8 cellular contexts compared by ENCODE assay signal in genomic region chr2:196171946-196172345, GRCh38.
DNase-seq lines count a peak whose midpoint lies in the region; ATAC-seq and TF ChIP-seq lines count a peak whose summit lies in the region.

No MANE protein-coding gene starts in this region.

- H3K36me3 ChIP-seq in RWPE2 (ENCODE audit: low read depth), result no peaks in the 10 kb centered on the region

- ATAC-seq in RWPE2 (ENCODE audit: low read depth), result no peak
- ATAC-seq in HG03378 (IDR thresholded peaks at IDR 0.05; ENCODE audit: unreplicated experiment), result no peak
- no peak for ATAC-seq in GM19023 (IDR thresholded peaks at IDR 0.05; ENCODE audit: unreplicated experiment)

- no peaks in the 10 kb centered on the region for H3K9me3 ChIP-seq in RWPE2 (ENCODE audit: severe bottlenecking)

- DNase-seq in RWPE2 (ENCODE audit: low spot score), result no peak
- no peak for DNase-seq in fibroblast of mammary gland (ENCODE audit: low read depth)
- no peak for DNase-seq in skeletal muscle cell (ENCODE audit: low read depth)
- no peak for DNase-seq in OCI-M2 (lab: John Stamatoyannopoulos, UW; ENCODE audit: unreplicated experiment)
- no peak for DNase-seq in AG20443 (ENCODE audit: low spot score)

- TF ChIP-seq CTCF in GM12875 (IDR thresholded peaks at IDR 0.05; ENCODE audit: borderline replicate concordance, insufficient read depth, low read depth, low read length), result no peak
- TF ChIP-seq CTCF in RWPE2 (IDR thresholded peaks at IDR 0.05; ENCODE audit: poor library complexity, severe bottlenecking), result no peak
- no peak for TF ChIP-seq CTCF in fibroblast of mammary gland (conservative IDR thresholded peaks at IDR 0.05; ENCODE audit: control insufficient read depth, insufficient read depth, low read depth, low read length)

- no peaks in the 10 kb centered on the region for H3K27me3 ChIP-seq in RWPE2 (ENCODE audit: insufficient read depth, poor library complexity, severe bottlenecking)

- H3K4me3 ChIP-seq in GM12875 (ENCODE audit: low read depth, low read length) (peak overlapping the region; percentile 36), RWPE2 (ENCODE audit: severe bottlenecking) (peak overlapping the region; percentile 99), fibroblast of mammary gland (ENCODE audit: control insufficient read depth, low read depth, low read length) (peak overlapping the region; percentile 64), skeletal muscle cell (ENCODE audit: low read depth, low read length) (peak overlapping the region; percentile 94)

- no peak overlapping the region for H3K27ac ChIP-seq in RWPE2 (ENCODE audit: poor library complexity, severe bottlenecking)

- H3K4me1 ChIP-seq in RWPE2 (ENCODE audit: insufficient read depth, poor library complexity, severe bottlenecking), result peaks cover 21% of the 10 kb centered on the region

Comparison
In these comparisons a context has a peak if more than half of its experiments do, and no peak if none do; other contexts are left out.
1. H3K4me3 ChIP-seq: peak in every context shown above with its lines; median percentile 99 in RWPE2; 94 in skeletal muscle cell; 64 in fibroblast of mammary gland; 36 in GM12875.